Comparison of ENCODE assay signal across 20 cellular contexts in genomic region chr21:19065164-19065563, GRCh38.
"Had no signal": no experiment of that assay in that cellular context is flagged by ENCODE, and none has a peak within 500 bp of the region (broad histone marks: within the 10 kb centered on the region; RNA-seq: fewer than 3 reads in every experiment).

No MANE protein-coding gene starts in this region.

- H3K9me3 ChIP-seq: SK-N-SH had no signal

- DNase-seq: Kasumi-1, MM.1S, NCI-H1092 treated with DMSO at 0.1 percent for 48 hours, NCI-H1436 treated with DMSO at 0.1 percent for 48 hours, NCI-H1694, NCI-H187 treated with DMSO at 0.1 percent for 48 hours, NCI-H2029 treated with DMSO at 0.1 percent for 48 hours, NCI-H2171 treated with DMSO at 0.1 percent for 48 hours, NCI-H2227 treated with DMSO at 0.1 percent for 48 hours, NCI-H524, NCI-H526 treated with DMSO at 0.1 percent for 48 hours, NCI-H774, RPMI8226, SHP77, SK-N-SH had no signal

- FAIRE-seq: HTR-8/SVneo, K562, RCC 7860 had no signal

- H3K27ac ChIP-seq: HL-60, KMS-11 had no signal

- H3K4me3 ChIP-seq: K562 had no signal

- H3K9ac ChIP-seq: KMS-11, SK-N-SH had no signal

- ATAC-seq: K562 had no signal
